In the genomic region with DNA sequence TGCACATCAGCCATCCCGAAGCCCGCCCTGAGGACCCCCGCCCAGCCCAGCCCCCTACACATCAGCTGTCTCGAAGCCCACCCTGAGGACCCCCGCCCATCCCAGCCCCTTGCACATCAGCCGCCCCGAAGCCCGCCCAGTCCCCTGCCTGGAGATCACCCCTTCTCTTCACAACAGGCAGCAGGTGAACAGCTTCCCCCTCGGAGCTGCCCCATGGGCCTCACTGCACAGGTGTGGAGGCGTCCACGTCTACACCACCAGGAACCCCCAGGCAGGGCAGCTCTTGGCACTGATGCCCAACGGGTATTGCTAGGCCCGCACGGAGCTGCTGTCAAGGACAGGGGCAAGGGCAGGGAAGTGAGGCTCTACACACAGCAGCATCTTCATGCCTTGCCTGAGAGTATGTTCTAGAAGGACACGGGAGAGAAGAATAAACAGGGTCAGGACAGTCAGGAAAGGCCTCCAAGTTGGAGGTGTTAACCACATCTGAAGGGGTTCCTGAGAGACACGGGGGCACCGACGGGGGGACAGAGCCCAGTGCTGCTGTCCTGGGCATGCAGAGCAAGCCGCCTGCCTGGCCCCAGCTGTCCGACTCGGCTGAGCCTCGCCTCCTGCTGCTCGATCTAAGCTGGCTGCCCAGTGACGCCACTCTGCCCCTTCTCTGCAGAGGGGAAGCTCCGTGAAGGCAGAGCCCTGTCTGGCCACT, we compare ENCODE assay signal across 10 cellular contexts.
DNase-seq lines count a peak whose midpoint lies in the region; ATAC-seq, FAIRE-seq and TF ChIP-seq lines count a peak whose summit lies in the region.
"Had no signal": no experiment of that assay in that cellular context is flagged by ENCODE, and none has a peak within 500 bp of the region (broad histone marks: within the 10 kb centered on the region; RNA-seq: fewer than 3 reads in every experiment).

No MANE protein-coding gene starts in this region.

- H3K4me1 Mint-ChIP-seq in activated naive CD4-positive, alpha-beta T cell treated with anti-CD3 and anti-CD28 coated beads for 36 hours (ENCODE audit: low read depth) = peaks cover 86% of the 10 kb centered on the region
- H3K4me1 Mint-ChIP-seq in activated naive CD8-positive, alpha-beta T cell treated with anti-CD3 and anti-CD28 coated beads, Interleukin-2, amount 10 ng/mL, durations not matched to agents 7 days and 5 days = peaks cover 64% of the 10 kb centered on the region

- H4K20me1 ChIP-seq in HepG2 (ENCODE audit: insufficient read depth, low read length) = peaks cover 37% of the 10 kb centered on the region

- intact Hi-C loops in activated naive CD4-positive, alpha-beta T cell treated with anti-CD3 and anti-CD28 coated beads for 36 hours (cut with micrococcal nuclease) = loop anchor here (10.0 kb wide), 1 partner anchor 761 kb away; a partner anchor contains a TSS
- intact Hi-C loops in HepG2 (cut with micrococcal nuclease; ENCODE audit: unreplicated experiment) (no loop called here), testis (cut with DNase I; ENCODE audit: low total_unique reads) (no loop called here)

- ATAC-seq in activated naive CD8-positive, alpha-beta T cell treated with anti-CD3 and anti-CD28 coated beads, Interleukin-2, amount 10 ng/mL, durations not matched to agents 7 days and 5 days (ENCODE audit: low read depth) = no peak
- ATAC-seq in HepG2 = no peak
- no peak for ATAC-seq in HG03159 (IDR thresholded peaks at IDR 0.05; ENCODE audit: unreplicated experiment)
- ATAC-seq in GM21360 (IDR thresholded peaks at IDR 0.05; ENCODE audit: unreplicated experiment) = no peak

- TF ChIP-seq EP300 in HepG2 (IDR thresholded peaks at IDR 0.05; ENCODE audit: low read depth in 2 of 2, low read length in 2 of 2) (no peak), HepG2 (CRISPR knock-in tag; IDR thresholded peaks at IDR 0.05; ENCODE audit: borderline replicate concordance) (no peak)

- TF ChIP-seq CTCF in HepG2 (CRISPR knock-in tag; IDR thresholded peaks at IDR 0.05) (no peak), testis (IDR thresholded peaks at IDR 0.05) (no peak)

- H3K4me2 ChIP-seq in HepG2 (ENCODE audit: low read depth, low read length) = no peak overlapping the region

- no peak for TF ChIP-seq RAD21 in HepG2 (CRISPR knock-in tag; IDR thresholded peaks at IDR 0.05)

- H3K79me2 ChIP-seq in HepG2 (ENCODE audit: insufficient read depth, low read length) = peaks cover 51% of the 10 kb centered on the region

- H2AFZ ChIP-seq in HepG2 (ENCODE audit: low read length) = no peak overlapping the region

- H3K36me3 Mint-ChIP-seq in activated naive CD4-positive, alpha-beta T cell treated with anti-CD3 and anti-CD28 coated beads for 36 hours (ENCODE audit: low read depth) = no peaks in the 10 kb centered on the region
- H3K36me3 Mint-ChIP-seq in activated naive CD8-positive, alpha-beta T cell treated with anti-CD3 and anti-CD28 coated beads, Interleukin-2, amount 10 ng/mL, durations not matched to agents 7 days and 5 days = peaks cover 6% of the 10 kb centered on the region

- FAIRE-seq in HepG2 (lab: Jason Lieb, UNC) = no peak

- peaks cover 57% of the 10 kb centered on the region for H3K4me1 ChIP-seq in HepG2 (ENCODE audit: insufficient read depth, low read length)
- H3K4me1 ChIP-seq in testis = peaks cover 48% of the 10 kb centered on the region

- H3K27me3 Mint-ChIP-seq in activated naive CD4-positive, alpha-beta T cell treated with anti-CD3 and anti-CD28 coated beads for 36 hours (ENCODE audit: low read depth) = peaks cover 1% of the 10 kb centered on the region
- no peaks in the 10 kb centered on the region for H3K27me3 Mint-ChIP-seq in activated naive CD8-positive, alpha-beta T cell treated with anti-CD3 and anti-CD28 coated beads, Interleukin-2, amount 10 ng/mL, durations not matched to agents 7 days and 5 days

- POLR2A ChIA-PET in activated naive CD8-positive, alpha-beta T cell treated with anti-CD3 and anti-CD28 coated beads, Interleukin-2, amount 10 ng/mL, durations not matched to agents 7 days and 5 days (lab: Charles Lee) = interaction anchor here (0.6 to 1.8 kb wide), 3 partner anchors 33 to 138 kb away, joined by 3 to 8 read pairs (median 6); a partner anchor contains a TSS
- POLR2A ChIA-PET in HepG2 (lab: Yijun Ruan, JAX) = no interaction called here

- no peak overlapping the region for H3K27ac Mint-ChIP-seq in activated naive CD4-positive, alpha-beta T cell treated with anti-CD3 and anti-CD28 coated beads for 36 hours
- peak overlapping the region; percentile 97 for H3K27ac Mint-ChIP-seq in activated naive CD8-positive, alpha-beta T cell treated with anti-CD3 and anti-CD28 coated beads, Interleukin-2, amount 10 ng/mL, durations not matched to agents 7 days and 5 days

- CTCF ChIA-PET in activated naive CD4-positive, alpha-beta T cell treated with anti-CD3 and anti-CD28 coated beads for 36 hours (lab: Charles Lee) = interaction anchor here (0.7 to 1.1 kb wide), 3 partner anchors 12 to 236 kb away, joined by 3 read pairs; no protein-coding TSS in a partner anchor
- CTCF ChIA-PET in HepG2 (lab: Yijun Ruan, JAX; ENCODE audit: low intra/inter-chr PET ratio, low total read pairs) = no interaction called here

- no peak overlapping the region for H3K4me3 ChIP-seq in HepG2 (replicated peaks in 1 of 3; ENCODE audit: insufficient read depth in 1 of 3, low read depth in 2 of 3, low read length in 3 of 3)
- H3K4me3 ChIP-seq in testis = no peak overlapping the region
- H3K4me3 ChIP-seq: HAP-1 had no signal

- no TSS peak for BruUV-seq in HepG2 (replicated peaks; lab: Mats Ljungman, UMichigan)

- in situ Hi-C loops in HepG2 (cut with HindIII; ENCODE audit: extremely low pct_ligation_motif_present, low pct_unique_long_range_greater_than_20kb) = no loop called here

- H3K36me3 ChIP-seq in HepG2 (replicated peaks in 1 of 2; ENCODE audit: control insufficient read depth in 1 of 2, insufficient read depth in 2 of 2, low read length in 2 of 2) (no peaks in the 10 kb centered on the region), testis (ENCODE audit: low read depth, missing control alignments) (no peaks in the 10 kb centered on the region)
- H3K36me3 ChIP-seq: HAP-1 had no signal

- TF ChIP-seq POLR2A in HepG2 (IDR thresholded peaks at IDR 0.05; ENCODE audit: insufficient read depth in 1 of 2, low read depth in 2 of 2, low read length in 2 of 2) (no peak), testis (IDR thresholded peaks at IDR 0.05) (no peak)

- H3K27me3 ChIP-seq in HepG2 (ENCODE audit: control insufficient read depth in 1 of 2, insufficient read depth in 2 of 2, low read length in 2 of 2) = no peaks in the 10 kb centered on the region
- H3K27me3 ChIP-seq in testis = no peaks in the 10 kb centered on the region

- no peak overlapping the region for H3K9ac ChIP-seq in HepG2 (ENCODE audit: insufficient read depth, low read depth, low read length)

- H3K27ac ChIP-seq in HepG2 (ENCODE audit: extremely low read length, insufficient read depth, low read length) (no peak overlapping the region), testis (no peak overlapping the region)

- no peaks in the 10 kb centered on the region for H3K9me3 ChIP-seq in HepG2 (ENCODE audit: low read length)
- H3K9me3 ChIP-seq in testis = no peaks in the 10 kb centered on the region
- H3K9me3 ChIP-seq: HAP-1 had no signal

- peak; percentile 6 for DNase-seq in activated naive CD4-positive, alpha-beta T cell treated with anti-CD3 and anti-CD28 coated beads for 36 hours
- DNase-seq in activated naive CD4-positive, alpha-beta T cell (lab: John Stamatoyannopoulos, UW) = no peak
- no peak for DNase-seq in activated naive CD8-positive, alpha-beta T cell treated with anti-CD3 and anti-CD28 coated beads, Interleukin-2, amount 10 ng/mL, durations not matched to agents 7 days and 5 days
- DNase-seq in HepG2 (ENCODE audit: low spot score) = no peak
- peak; percentile 13 for DNase-seq in testis
- DNase-seq in HK-2 (ENCODE audit: unreplicated experiment) = no peak
- DNase-seq: activated CD4-positive, alpha-beta T cell treated with anti-CD3 and anti-CD28 coated beads for 1 hour had no signal

- WGBS in HepG2 (ENCODE audit: low lambda C conversion rate) = 97% methylated on average over 23 of the region's 25 CpGs
- 83 to 95% methylated on average over 14 to 22 of the region's 25 CpGs for WGBS in testis, 2 donors

- H3K4me3 Mint-ChIP-seq in activated naive CD4-positive, alpha-beta T cell treated with anti-CD3 and anti-CD28 coated beads for 36 hours = no peak overlapping the region
- H3K4me3 Mint-ChIP-seq in activated naive CD8-positive, alpha-beta T cell treated with anti-CD3 and anti-CD28 coated beads, Interleukin-2, amount 10 ng/mL, durations not matched to agents 7 days and 5 days = peak overlapping the region; percentile 43

- H3K9me3 Mint-ChIP-seq in activated naive CD4-positive, alpha-beta T cell treated with anti-CD3 and anti-CD28 coated beads for 36 hours = no peaks in the 10 kb centered on the region
- H3K9me3 Mint-ChIP-seq in activated naive CD8-positive, alpha-beta T cell treated with anti-CD3 and anti-CD28 coated beads, Interleukin-2, amount 10 ng/mL, durations not matched to agents 7 days and 5 days = peaks cover 2% of the 10 kb centered on the region

TF ChIP-seq in HepG2, 621 proteins besides CTCF, POLR2A, EP300 and RAD21 (continues in another document):
- peak; percentile 1 for TF ChIP-seq AGO2 (optimal IDR thresholded peaks at IDR 0.05; ENCODE audit: low read depth, low read length)
- TF ChIP-seq GFI1 (CRISPR knock-in tag; IDR thresholded peaks at IDR 0.05; ENCODE audit: borderline replicate concordance) = no peak
- TF ChIP-seq, protein P1, sequence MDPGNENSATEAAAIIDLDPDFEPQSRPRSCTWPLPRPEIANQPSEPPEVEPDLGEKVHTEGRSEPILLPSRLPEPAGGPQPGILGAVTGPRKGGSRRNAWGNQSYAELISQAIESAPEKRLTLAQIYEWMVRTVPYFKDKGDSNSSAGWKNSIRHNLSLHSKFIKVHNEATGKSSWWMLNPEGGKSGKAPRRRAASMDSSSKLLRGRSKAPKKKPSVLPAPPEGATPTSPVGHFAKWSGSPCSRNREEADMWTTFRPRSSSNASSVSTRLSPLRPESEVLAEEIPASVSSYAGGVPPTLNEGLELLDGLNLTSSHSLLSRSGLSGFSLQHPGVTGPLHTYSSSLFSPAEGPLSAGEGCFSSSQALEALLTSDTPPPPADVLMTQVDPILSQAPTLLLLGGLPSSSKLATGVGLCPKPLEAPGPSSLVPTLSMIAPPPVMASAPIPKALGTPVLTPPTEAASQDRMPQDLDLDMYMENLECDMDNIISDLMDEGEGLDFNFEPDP (CRISPR knock-in tag; conservative IDR thresholded peaks at IDR 0.05) = 0 out of 2 replicates have a peak, but pooled peaks have one; percentile 63

Comparison
In these comparisons a context has a peak if more than half of its experiments do, and no peak if none do; other contexts are left out.
1. DNase-seq: peak in activated naive CD4-positive, alpha-beta T cell treated with anti-CD3 and anti-CD28 coated beads for 36 hours (single experiment) and testis (single experiment); none in activated naive CD4-positive, alpha-beta T cell (0 of 4), activated naive CD8-positive, alpha-beta T cell treated with anti-CD3 and anti-CD28 coated beads, Interleukin-2, amount 10 ng/mL, durations not matched to agents 7 days and 5 days (single experiment), HepG2 (single experiment) and HK-2 (single experiment).